Comparison of ENCODE assay signal across 1 cellular context in the genomic region with DNA sequence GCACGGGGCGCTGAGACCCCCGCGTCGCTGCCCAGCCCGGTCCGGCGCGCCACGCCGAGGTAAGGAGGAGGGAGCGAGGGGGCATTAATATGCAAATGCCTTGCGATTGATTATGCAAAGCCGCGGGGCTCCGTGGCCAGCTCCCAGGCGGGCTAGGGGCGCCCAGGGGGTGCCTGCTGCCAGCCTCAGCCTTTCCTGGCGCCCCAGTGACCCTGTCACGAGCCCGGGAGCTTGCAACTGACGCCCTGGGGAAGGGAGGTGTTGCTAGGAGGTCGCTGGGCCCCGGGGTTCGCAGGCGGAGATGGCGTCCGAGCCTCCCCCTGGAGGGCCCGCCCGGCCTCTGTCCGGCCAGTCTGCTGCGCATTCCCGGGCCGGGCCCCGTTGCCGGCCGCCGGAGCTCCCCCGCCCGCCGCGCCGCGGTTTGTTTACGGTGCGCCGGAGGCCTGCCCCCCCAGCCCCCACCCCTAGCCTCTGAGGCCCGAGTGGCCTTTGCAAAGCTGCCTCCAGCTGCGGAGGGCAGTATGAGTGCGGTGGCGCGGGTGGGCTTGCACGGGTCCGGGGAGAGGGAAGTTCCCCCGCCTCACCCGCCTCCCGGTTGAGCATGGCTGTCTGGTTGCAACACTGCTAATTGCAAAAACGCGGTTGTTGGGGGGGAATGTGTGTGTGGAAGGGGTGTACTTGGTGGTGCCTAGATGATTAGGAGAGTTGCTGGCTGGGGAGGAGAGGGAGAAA.
TF ChIP-seq lines count a peak whose summit lies in the region.

No MANE protein-coding gene starts in this region.

TF ChIP-seq in WTC11, 78 proteins besides CTCF, POLR2A, EP300 and RAD21 (continued from another document):
- TF ChIP-seq ZBTB43 (CRISPR knock-in tag; IDR thresholded peaks at IDR 0.05) (0 out of 2 replicates have a peak, but pooled peaks have one; percentile 33), JUN (CRISPR knock-in tag; IDR thresholded peaks at IDR 0.05) (no peak; the same call in 1 of the 2 replicates), EMX1 (CRISPR knock-in tag; IDR thresholded peaks at IDR 0.05) (no peak), SMAD4 (CRISPR knock-in tag; IDR thresholded peaks at IDR 0.05) (no peak), NFYB (CRISPR knock-in tag; conservative IDR thresholded peaks at IDR 0.05; ENCODE audit: low read depth) (no peak), TEAD1 (CRISPR knock-in tag; IDR thresholded peaks at IDR 0.05) (no peak), ZNF423 (CRISPR knock-in tag; IDR thresholded peaks at IDR 0.05) (peak; percentile 94)
